8 cellular contexts compared by ENCODE assay signal in genomic region chr11:47407746-47408590, GRCh38. TPM values are rescaled to one million over a fixed set of nuclear protein-coding genes. Genes with fewer than 3 reads are reported as not detected.
DNase-seq lines count a peak whose midpoint lies in the region; ATAC-seq and TF ChIP-seq lines count a peak whose summit lies in the region.

SLC39A13 (plus strand) TSS chr11:47408590; CDS start chr11:47410095, 1,505 bp downstream.

- peak; percentile 91 for DNase-seq in BE2C
- peak; percentile 98 for DNase-seq in GM19238 (ENCODE audit: insufficient read length, low spot score)
- peak; percentile 30 for DNase-seq in NCI-H510A treated with DMSO at 0.1 percent for 48 hours (lab: John Stamatoyannopoulos, UW)
- DNase-seq in activated CD4-positive, alpha-beta T cell treated with anti-CD3 and anti-CD28 coated beads for 24 hours (ENCODE audit: low read depth in 2 of 2), result peak; percentile 84 to 88
- DNase-seq in cerebellum (ENCODE audit: low spot score), result peak; percentile 96
- peak; percentile 89 for DNase-seq in kidney glomerular epithelial cell (lab: John Stamatoyannopoulos, UW)
- DNase-seq in stimulated activated CD4-positive, alpha-beta T cell treated with anti-CD3 and anti-CD28 coated beads, Interleukin-15, amount 100 ng/mL, for 48 hours (ENCODE audit: low read depth in 2 of 2), result peak; percentile 84 to 88

- no peaks in the 10 kb centered on the region for H3K27me3 ChIP-seq in BE2C

- peak within 1 kb of the TSS; percentile 74 for H3K4me3 ChIP-seq in BE2C (ENCODE audit: low read depth, low read length)

- peaks cover 2% of the 10 kb centered on the region; the same call in 1 of the 2 replicates for H3K36me3 ChIP-seq in BE2C

- H3K4me1 ChIP-seq in BE2C, result no peaks in the 10 kb centered on the region

- no peaks in the 10 kb centered on the region for H3K9me3 ChIP-seq in BE2C

- peak; percentile 87 for ATAC-seq in HG03439 (IDR thresholded peaks at IDR 0.05; ENCODE audit: unreplicated experiment)

- peak; percentile 45 for TF ChIP-seq CTCF in BE2C (IDR thresholded peaks at IDR 0.05; ENCODE audit: low read depth, low read length)

RNA-seq across cellular contexts. Expression of gene SLC39A13, which starts in this region (rescaled TPM):
- polyA plus RNA-seq in BE2C (2012; ENCODE audit: insufficient read depth, insufficient read length, low read depth), result 41.0 TPM
- 10.7 TPM for total RNA-seq in cerebellum

Comparison
In these comparisons a context has a peak if more than half of its experiments do, and no peak if none do; other contexts are left out.
1. Peak in every context shown above with its lines: DNase-seq, ATAC-seq and H3K4me3 ChIP-seq.
2. DNase-seq: peak in every context shown above with its lines; median percentile 98 in GM19238; 96 in cerebellum; 91 in BE2C; 89 in kidney glomerular epithelial cell; 86 in activated CD4-positive, alpha-beta T cell treated with anti-CD3 and anti-CD28 coated beads for 24 hours; 86 in stimulated activated CD4-positive, alpha-beta T cell treated with anti-CD3 and anti-CD28 coated beads, Interleukin-15, amount 100 ng/mL, for 48 hours; 30 in NCI-H510A treated with DMSO at 0.1 percent for 48 hours.